Comparison of ENCODE assay signal across 8 cellular contexts in genomic region chr13:30466358-30466714, GRCh38. TPM values are rescaled to one million over a fixed set of nuclear protein-coding genes. Genes with fewer than 3 reads are reported as not detected.
DNase-seq lines count a peak whose midpoint lies in the region; ATAC-seq and TF ChIP-seq lines count a peak whose summit lies in the region.

No MANE protein-coding gene starts in this region.

- POLR2A ChIA-PET in activated B cell treated with CpG ODN at 0.5 μM for 24 hours (lab: Charles Lee) = interaction anchor here (0.9 to 3.8 kb wide), 14 partner anchors 23 to 616 kb away, joined by 3 to 95 read pairs (median 4); partner anchors contain the start of genes KATNAL1, UBE2L5, UBL3 and USPL1

- TF ChIP-seq CTCF in CD14-positive monocyte (IDR thresholded peaks at IDR 0.05) = no peak
- no peak for TF ChIP-seq CTCF in HFF-Myc (IDR thresholded peaks at IDR 0.05; ENCODE audit: low read depth, low read length, missing control alignments)
- TF ChIP-seq CTCF in activated B cell treated with CpG ODN at 0.5 μM for 24 hours (IDR thresholded peaks at IDR 0.05) = no peak

- no peak for ATAC-seq in activated B cell treated with CpG ODN at 0.5 μM for 24 hours (ENCODE audit: low read depth)
- no peak for ATAC-seq in HG03280 (IDR thresholded peaks at IDR 0.05; ENCODE audit: unreplicated experiment)
- ATAC-seq in GM19035 (IDR thresholded peaks at IDR 0.05; ENCODE audit: unreplicated experiment) = no peak

- peak overlapping the region in 4 of 7 donors; percentile 76 to 97 (median 94) for H3K27ac Mint-ChIP-seq in CD14-positive monocyte
- no peak overlapping the region for H3K27ac Mint-ChIP-seq in activated B cell treated with CpG ODN at 0.5 μM for 24 hours

- H3K4me3 Mint-ChIP-seq in CD14-positive monocyte (peak overlapping the region; percentile 50 to 93), activated B cell treated with CpG ODN at 0.5 μM for 24 hours (peak overlapping the region; percentile 93)

- CTCF ChIA-PET in activated B cell treated with CpG ODN at 0.5 μM for 24 hours (lab: Charles Lee) = interaction anchor here (1.2 kb wide), 1 partner anchor 92 kb away, joined by 5 read pairs; no protein-coding TSS in a partner anchor

- H3K9me3 Mint-ChIP-seq in CD14-positive monocyte (no peaks in the 10 kb centered on the region), activated B cell treated with CpG ODN at 0.5 μM for 24 hours (no peaks in the 10 kb centered on the region)

- no peak for DNase-seq in CD14-positive monocyte (ENCODE audit: low spot score)
- no peak for DNase-seq in HFF-Myc (ENCODE audit: extremely low read depth, low read depth)
- no peak for DNase-seq in activated B cell treated with CpG ODN at 0.5 μM for 24 hours
- DNase-seq in kidney glomerular epithelial cell (lab: John Stamatoyannopoulos, UW) = peak; percentile 31
- no peak for DNase-seq in G401 (ENCODE audit: low spot score)
- no peak for DNase-seq in NCI-H226

- H3K4me1 Mint-ChIP-seq in CD14-positive monocyte = peaks cover 32% of the 10 kb centered on the region
- H3K4me1 Mint-ChIP-seq in activated B cell treated with CpG ODN at 0.5 μM for 24 hours = peaks cover 40% of the 10 kb centered on the region

- H3K36me3 Mint-ChIP-seq in CD14-positive monocyte (peaks cover 8 to 13% of the 10 kb centered on the region in 2 donors), activated B cell treated with CpG ODN at 0.5 μM for 24 hours (ENCODE audit: low read depth) (peaks cover 28% of the 10 kb centered on the region)

- peak overlapping the region; percentile 60 for H3K4me3 ChIP-seq in HFF-Myc (replicated peaks; ENCODE audit: low read depth, low read length)

- intact Hi-C loops in CD14-positive monocyte (cut with micrococcal nuclease) = loop anchor here (5.0 to 10.0 kb wide), 5 partner anchors 64 to 619 kb away; partner anchors contain the start of genes KATNAL1 (in 1 of the 2) and USPL1 (in 1 of the 2)
- intact Hi-C loops in activated B cell treated with CpG ODN at 0.5 μM for 24 hours (cut with micrococcal nuclease) = loop anchor here (1.0 to 10.0 kb wide), 4 partner anchors 11 to 872 kb away; partner anchors contain the start of gene SLC7A1

- in situ Hi-C loops in G401 (cut with HindIII; ENCODE audit: low sequenced_read_pairs) = no loop called here

- peaks cover 0 to 2% (median 2%) of the 10 kb centered on the region in 3 donors for H3K27me3 Mint-ChIP-seq in CD14-positive monocyte (ENCODE audit: low read depth in 3 of 3)
- peaks cover 3% of the 10 kb centered on the region for H3K27me3 Mint-ChIP-seq in activated B cell treated with CpG ODN at 0.5 μM for 24 hours

RNA-seq across cellular contexts. Expression of gene HMGB1, which starts 0.6 kb away (rescaled TPM):
- 100 to 1,000 TPM; 430 to 489 TPM for polyA plus RNA-seq in CD14-positive monocyte
- 338 and 354 TPM in 2 replicates for total RNA-seq in activated B cell treated with CpG ODN at 0.5 μM for 24 hours
- total RNA-seq in G401 (2014; rRNA removed; shearing (Covaris generic)) = 652 and 894 TPM in 2 replicates

RNA-seq across cellular contexts. Expression of gene UBE2L5, which starts 44.0 kb away (rescaled TPM):
- polyA plus RNA-seq in CD14-positive monocyte = not detected
- 0.24 and 0.42 TPM in 2 replicates for total RNA-seq in activated B cell treated with CpG ODN at 0.5 μM for 24 hours
- total RNA-seq in G401 (2014; rRNA removed; shearing (Covaris generic)) = not detected in 2 replicates
